Comparison of ENCODE assay signal across 8 cellular contexts in genomic region chr1:107057197-107058133, GRCh38. TPM values are rescaled to one million over a fixed set of nuclear protein-coding genes. Genes with fewer than 3 reads are reported as not detected.
A peak's percentile ranks its signal among the peaks of the same experiment; 100 is the strongest.
DNase-seq lines count a peak whose midpoint lies in the region; ATAC-seq and TF ChIP-seq lines count a peak whose summit lies in the region.

No MANE protein-coding gene starts in this region.

- peak; percentile 53 for ATAC-seq in GM21786 (IDR thresholded peaks at IDR 0.05; ENCODE audit: unreplicated experiment)

- H3K9ac ChIP-seq in SU-DHL-6 (ENCODE audit: low read length), result peak overlapping the region; percentile 96

- TF ChIP-seq CTCF in SU-DHL-6 (IDR thresholded peaks at IDR 0.05; ENCODE audit: insufficient read depth, low read length, poor library complexity, severe bottlenecking) (no peak), astrocyte of the spinal cord (IDR thresholded peaks at IDR 0.05; ENCODE audit: low read depth, low read length) (no peak), retinal pigment epithelial cell (conservative IDR thresholded peaks at IDR 0.05; ENCODE audit: low read depth, low read length) (no peak)

- no peaks in the 10 kb centered on the region for H4K20me1 ChIP-seq in SU-DHL-6 (ENCODE audit: low read depth, low read length)

- H3K9me2 ChIP-seq in SU-DHL-6 (replicated peaks; ENCODE audit: insufficient read depth, low read length), result no peaks in the 10 kb centered on the region

- H3K4me2 ChIP-seq in SU-DHL-6 (ENCODE audit: low read depth, low read length, poor library complexity, severe bottlenecking), result peak overlapping the region; percentile 82

- H2AFZ ChIP-seq in SU-DHL-6 (ENCODE audit: low read depth, low read length, severe bottlenecking), result peak overlapping the region; percentile 85

- H3K79me2 ChIP-seq in SU-DHL-6 (ENCODE audit: insufficient read depth, low read length), result peaks cover 28% of the 10 kb centered on the region

- peaks cover 8% of the 10 kb centered on the region; the same call in 1 of the 2 replicates for H3K36me3 ChIP-seq in SU-DHL-6 (ENCODE audit: low read length)

- no peaks in the 10 kb centered on the region for H3K27me3 ChIP-seq in SU-DHL-6 (ENCODE audit: low read length)

- H3K9me3 ChIP-seq in SU-DHL-6 (ENCODE audit: insufficient read depth, low read length), result no peaks in the 10 kb centered on the region

- peaks cover 19% of the 10 kb centered on the region; the same call in 1 of the 2 replicates for H3F3A ChIP-seq in SU-DHL-6 (ENCODE audit: insufficient read depth)

- DNase-seq in G401 (ENCODE audit: low spot score) (peak; percentile 66), astrocyte of the spinal cord (ENCODE audit: low read depth, low spot score) (peak; percentile 51), hypothalamus (lab: John Stamatoyannopoulos, UW) (peak in 49 of 51 donors; percentile 8 to 85 (median 61)), retinal pigment epithelial cell (ENCODE audit: low read depth) (no peak)
- DNase-seq in Jurkat, Clone E6-1 (ENCODE audit: low read depth, low spot score), result no peak
- DNase-seq in central memory CD4-positive, alpha-beta T cell, result no peak

- H3K4me3 ChIP-seq in Jurkat, Clone E6-1 (ENCODE audit: low read length), result peak overlapping the region; percentile 97
- H3K4me3 ChIP-seq in SU-DHL-6 (ENCODE audit: insufficient read depth, low read length, poor library complexity, severe bottlenecking) (peak overlapping the region; percentile 96), astrocyte of the spinal cord (ENCODE audit: low read depth, low read length) (peak overlapping the region; percentile 94), retinal pigment epithelial cell (ENCODE audit: low read length) (peak overlapping the region; percentile 93)

- H3K27ac ChIP-seq in SU-DHL-6 (ENCODE audit: low read depth, low read length), result peak overlapping the region; percentile 64

- in situ Hi-C loops in G401 (cut with HindIII; ENCODE audit: low sequenced_read_pairs), result no loop called here
- in situ Hi-C loops in astrocyte of the spinal cord (cut with HindIII; ENCODE audit: low sequenced_read_pairs), result no loop called here

RNA-seq across cellular contexts. Expression of gene PRMT6, which starts 1.0 kb away (rescaled TPM):
- total RNA-seq in G401 (2014; rRNA removed; shearing (Covaris generic)), result 146 and 166 TPM in 2 replicates
- polyA plus RNA-seq in Jurkat, Clone E6-1 (2012; ENCODE audit: insufficient read depth, insufficient read length), result 14.7 TPM

Comparison
In these comparisons a context has a peak if more than half of its experiments do, and no peak if none do; other contexts are left out.
1. DNase-seq: peak in G401 (single experiment), astrocyte of the spinal cord (single experiment) and hypothalamus (49 of 51); none in Jurkat, Clone E6-1 (single experiment), retinal pigment epithelial cell (single experiment) and central memory CD4-positive, alpha-beta T cell (single experiment).
2. Peak in every context shown above with its lines, with median percentiles within 50 percentile points of each other: H3K4me3 ChIP-seq.